In genomic region chr17:42285346-42286050, GRCh38 we compare ENCODE assay signal across 12 cellular contexts. TPM values are rescaled to one million over a fixed set of nuclear protein-coding genes. Genes with fewer than 3 reads are reported as not detected.
A peak's percentile ranks its signal among the peaks of the same experiment; 100 is the strongest.
DNase-seq lines count a peak whose midpoint lies in the region; ATAC-seq and TF ChIP-seq lines count a peak whose summit lies in the region.
"Had no signal": no experiment of that assay in that cellular context is flagged by ENCODE, and none has a peak within 500 bp of the region (broad histone marks: within the 10 kb centered on the region; RNA-seq: fewer than 3 reads in every experiment).

No MANE protein-coding gene starts in this region.

- CTCF ChIA-PET in activated CD8-positive, alpha-beta T cell treated with anti-CD3 and anti-CD28 coated beads, Interleukin-2, amount 10 ng/mL, durations not matched to agents 7 days and 5 days (lab: Charles Lee) = interaction anchor here (0.6 kb wide), 1 partner anchor 63 kb away, joined by 3 read pairs; no protein-coding TSS in a partner anchor

- H3K27ac Mint-ChIP-seq in activated CD8-positive, alpha-beta T cell treated with anti-CD3 and anti-CD28 coated beads, Interleukin-2, amount 10 ng/mL, durations not matched to agents 7 days and 5 days = peak overlapping the region; percentile 12
- no peak overlapping the region for H3K27ac Mint-ChIP-seq in endodermal cell
- H3K27ac Mint-ChIP-seq: HFFc6 had no signal

- H3K9me3 ChIP-seq in endodermal cell (ENCODE audit: control insufficient read depth, low read length) (no peaks in the 10 kb centered on the region), stomach (no peaks in the 10 kb centered on the region)
- H3K9me3 ChIP-seq: tibial artery had no signal

- no peak for TF ChIP-seq EP300 in stomach (IDR thresholded peaks at IDR 0.05)

- H3K4me1 ChIP-seq in endodermal cell (ENCODE audit: control insufficient read depth, insufficient read depth, low read length) (no peaks in the 10 kb centered on the region), stomach (peaks cover 20 to 47% (median 39%) of the 10 kb centered on the region in 4 donors)

- H3K9me3 Mint-ChIP-seq in activated CD8-positive, alpha-beta T cell treated with anti-CD3 and anti-CD28 coated beads, Interleukin-2, amount 10 ng/mL, durations not matched to agents 7 days and 5 days (ENCODE audit: insufficient read depth) = no peaks in the 10 kb centered on the region
- no peaks in the 10 kb centered on the region for H3K9me3 Mint-ChIP-seq in endodermal cell
- H3K9me3 Mint-ChIP-seq: HFFc6 had no signal

- peaks cover 42% of the 10 kb centered on the region for H3K4me1 Mint-ChIP-seq in activated CD8-positive, alpha-beta T cell treated with anti-CD3 and anti-CD28 coated beads, Interleukin-2, amount 10 ng/mL, durations not matched to agents 7 days and 5 days (ENCODE audit: low read depth)
- peaks cover 3% of the 10 kb centered on the region for H3K4me1 Mint-ChIP-seq in endodermal cell

- POLR2A ChIA-PET in activated CD8-positive, alpha-beta T cell treated with anti-CD3 and anti-CD28 coated beads, Interleukin-2, amount 10 ng/mL, durations not matched to agents 7 days and 5 days (lab: Charles Lee) = interaction anchor here (0.6 to 5.7 kb wide), 3 partner anchors 16 to 245 kb away, joined by 3 to 69 read pairs (median 3); no protein-coding TSS in a partner anchor

- 88 to 90% methylated on average over 4 to 10 of the region's 11 CpGs for WGBS in endodermal cell (ENCODE audit: insufficient coverage in 1 of 2, insufficient read length in 1 of 2), 2 experiments
- WGBS in stomach, 5 donors = 90 to 95% (median 92%) methylated on average over 11 of the region's 11 CpGs

- H3K36me3 Mint-ChIP-seq in activated CD8-positive, alpha-beta T cell treated with anti-CD3 and anti-CD28 coated beads, Interleukin-2, amount 10 ng/mL, durations not matched to agents 7 days and 5 days (ENCODE audit: low read depth) = peaks cover 11% of the 10 kb centered on the region
- H3K36me3 Mint-ChIP-seq in endodermal cell (ENCODE audit: low read depth) = no peaks in the 10 kb centered on the region

- H3K4me3 Mint-ChIP-seq in activated CD8-positive, alpha-beta T cell treated with anti-CD3 and anti-CD28 coated beads, Interleukin-2, amount 10 ng/mL, durations not matched to agents 7 days and 5 days = peak overlapping the region; percentile 31
- H3K4me3 Mint-ChIP-seq in endodermal cell = no peak overlapping the region
- H3K4me3 Mint-ChIP-seq: HFFc6 had no signal

- no peak overlapping the region for H3K9ac ChIP-seq in endodermal cell (ENCODE audit: extremely low read depth, low read length, poor library complexity, severe bottlenecking)

- ATAC-seq in activated CD8-positive, alpha-beta T cell treated with anti-CD3 and anti-CD28 coated beads, Interleukin-2, amount 10 ng/mL, durations not matched to agents 7 days and 5 days = no peak
- ATAC-seq in HG02884 (IDR thresholded peaks at IDR 0.05; ENCODE audit: unreplicated experiment) (no peak), HG03520 (IDR thresholded peaks at IDR 0.05; ENCODE audit: unreplicated experiment) (no peak)

- H3K36me3 ChIP-seq in endodermal cell (ENCODE audit: control insufficient read depth, insufficient read depth, low read length) (no peaks in the 10 kb centered on the region), stomach (no peaks in the 10 kb centered on the region)
- H3K36me3 ChIP-seq: tibial artery had no signal

- intact Hi-C loops in stomach (cut with DNase I; ENCODE audit: low total_unique reads) = no loop called here

- H3K27me3 ChIP-seq in endodermal cell (ENCODE audit: control insufficient read depth, insufficient read depth, low read length, poor library complexity, severe bottlenecking) = peaks cover 41% of the 10 kb centered on the region
- no peaks in the 10 kb centered on the region for H3K27me3 ChIP-seq in stomach
- H3K27me3 ChIP-seq: tibial artery had no signal

- H3K27ac ChIP-seq in endodermal cell (ENCODE audit: low read depth, low read length) = no peak overlapping the region
- peak overlapping the region in 1 of 5 donors; percentile 17 for H3K27ac ChIP-seq in stomach
- H3K27ac ChIP-seq: SK-N-MC had no signal

- no peaks in the 10 kb centered on the region for H3K27me3 Mint-ChIP-seq in activated CD8-positive, alpha-beta T cell treated with anti-CD3 and anti-CD28 coated beads, Interleukin-2, amount 10 ng/mL, durations not matched to agents 7 days and 5 days (ENCODE audit: low read depth)
- H3K27me3 Mint-ChIP-seq in endodermal cell (ENCODE audit: insufficient read depth) = peaks cover 35% of the 10 kb centered on the region

- no peak for TF ChIP-seq CTCF in endodermal cell (conservative IDR thresholded peaks at IDR 0.05)
- TF ChIP-seq CTCF in stomach (IDR thresholded peaks at IDR 0.05) = no peak

- no peak overlapping the region for H3K4me3 ChIP-seq in endodermal cell (ENCODE audit: low read length)
- H3K4me3 ChIP-seq in stomach = no peak overlapping the region
- H3K4me3 ChIP-seq: SK-N-MC, tibial artery had no signal

- TF ChIP-seq POLR2A in stomach (IDR thresholded peaks at IDR 0.05) = no peak

- DNase-seq in activated T-cell treated with anti-CD3 and anti-CD28 coated beads, Interleukin-2, amount 50 U/mL, for 1 hour = peak; percentile 4
- DNase-seq in activated T-cell treated with anti-CD3 and anti-CD28 coated beads for 4 hours (no peak), endodermal cell (peak; percentile 27), stomach (peak; percentile 13), NCI-H2171 (lab: John Stamatoyannopoulos, UW) (no peak)
- no peak for DNase-seq in activated CD8-positive, alpha-beta T cell treated with anti-CD3 and anti-CD28 coated beads, Interleukin-2, amount 10 ng/mL, durations not matched to agents 7 days and 5 days
- DNase-seq: HFFc6, hippocampal formation had no signal

RNA-seq across cellular contexts. Expression of gene STAT5A, which starts 2.8 kb away (rescaled TPM):
- 100 to 1,000 TPM; 117 to 119 TPM for total RNA-seq in activated CD8-positive, alpha-beta T cell treated with anti-CD3 and anti-CD28 coated beads, Interleukin-2, amount 10 ng/mL, durations not matched to agents 7 days and 5 days
- 1 to 10 TPM; 3.5 to 4.8 TPM for total RNA-seq in endodermal cell
- 2.5 TPM for polyA plus RNA-seq in endodermal cell (2013, experiment 1 of 2)
- polyA plus RNA-seq in endodermal cell (2013, experiment 2 of 2) = 2.2 TPM
- total RNA-seq in stomach = 10 to 100 TPM; 16.2 to 81.7 (median 20.6) TPM
- polyA plus RNA-seq in stomach = 10 to 100 TPM in 2 of 3 donors, 1 to 10 TPM in 1; 9.6 to 10.5 (median 10.5) TPM

RNA-seq across cellular contexts. Expression of gene STAT5B, which starts 9.3 kb away (rescaled TPM):
- 10 to 100 TPM; 92.7 to 94.4 TPM for total RNA-seq in activated CD8-positive, alpha-beta T cell treated with anti-CD3 and anti-CD28 coated beads, Interleukin-2, amount 10 ng/mL, durations not matched to agents 7 days and 5 days
- total RNA-seq in endodermal cell = 10 to 100 TPM; 35.7 to 51.4 TPM
- 49.5 TPM for polyA plus RNA-seq in endodermal cell (2013, experiment 1 of 2)
- polyA plus RNA-seq in endodermal cell (2013, experiment 2 of 2) = 41.3 TPM
- 10 to 100 TPM; 51.4 to 86.2 (median 62.4) TPM for total RNA-seq in stomach
- 10 to 100 TPM; 18.9 to 24.1 (median 19.8) TPM for polyA plus RNA-seq in stomach

Comparison
In these comparisons a context has a peak if more than half of its experiments do, and no peak if none do; other contexts are left out.
1. DNase-seq: peak in activated T-cell treated with anti-CD3 and anti-CD28 coated beads, Interleukin-2, amount 50 U/mL, for 1 hour (single experiment), endodermal cell (single experiment) and stomach (single experiment); none in activated T-cell treated with anti-CD3 and anti-CD28 coated beads for 4 hours (single experiment), activated CD8-positive, alpha-beta T cell treated with anti-CD3 and anti-CD28 coated beads, Interleukin-2, amount 10 ng/mL, durations not matched to agents 7 days and 5 days (single experiment) and NCI-H2171 (single experiment).